In genomic region chr6:42745638-42746451, GRCh38 we compare ENCODE assay signal across 8 cellular contexts. TPM values are rescaled to one million over a fixed set of nuclear protein-coding genes. Genes with fewer than 3 reads are reported as not detected.
A peak's percentile ranks its signal among the peaks of the same experiment; 100 is the strongest.
DNase-seq lines count a peak whose midpoint lies in the region; ATAC-seq and TF ChIP-seq lines count a peak whose summit lies in the region.

Gene TBCC (minus strand): TSS chr6:42746103. CDS start chr6:42746073, 30 bp downstream.

- intact Hi-C loops in activated B cell treated with CpG ODN at 0.5 μM for 24 hours (cut with micrococcal nuclease) = loop anchor here (1.0 to 10.0 kb wide), 14 partner anchors 20 to 1671 kb away; partner anchors contain the start of genes BICRAL, CNPY3, KLC4 and KLHDC3

- TF ChIP-seq CTCF in AG09309 (IDR thresholded peaks at IDR 0.05; ENCODE audit: control insufficient read depth, insufficient read depth, low read depth, low read length, missing control alignments) = no peak
- TF ChIP-seq CTCF in activated B cell treated with CpG ODN at 0.5 μM for 24 hours (IDR thresholded peaks at IDR 0.05) = no peak

- peak within 1 kb of the TSS; percentile 95 for H3K4me3 ChIP-seq in AG09309 (ENCODE audit: control insufficient read depth, low read depth, low read length)

- peak; percentile 96 for DNase-seq in AG09309 (ENCODE audit: low read depth)
- DNase-seq in NCI-H345 (lab: John Stamatoyannopoulos, UW) = peak; percentile 98
- peak; percentile 72 for DNase-seq in activated B cell treated with CpG ODN at 0.5 μM for 24 hours
- DNase-seq in central memory CD4-positive, alpha-beta T cell = peak; percentile 96
- DNase-seq in inferior parietal cortex (ENCODE audit: extremely low spot score) = peak; percentile 98
- peak; percentile 95 for DNase-seq in smooth muscle cell of the brain vasculature (ENCODE audit: low read depth, low spot score)

- H3K27me3 Mint-ChIP-seq in activated B cell treated with CpG ODN at 0.5 μM for 24 hours = no peaks in the 10 kb centered on the region

- H3K27ac Mint-ChIP-seq in activated B cell treated with CpG ODN at 0.5 μM for 24 hours = peak within 1 kb of the TSS; percentile 100

- POLR2A ChIA-PET in activated B cell treated with CpG ODN at 0.5 μM for 24 hours (lab: Charles Lee) = interaction anchor here (0.5 to 11.3 kb wide), 61 partner anchors 9 to 1642 kb away, joined by 3 to 1220 read pairs (median 5); partner anchors contain the start of genes BICRAL, CNPY3, CRIP3 and DNPH1

- H3K4me3 Mint-ChIP-seq in activated B cell treated with CpG ODN at 0.5 μM for 24 hours = peak within 1 kb of the TSS; percentile 100

- no peaks in the 10 kb centered on the region for H3K9me3 Mint-ChIP-seq in activated B cell treated with CpG ODN at 0.5 μM for 24 hours

- CTCF ChIA-PET in activated B cell treated with CpG ODN at 0.5 μM for 24 hours (lab: Charles Lee) = interaction anchor here (1.1 to 2.1 kb wide), 5 partner anchors 19 to 84 kb away, joined by 3 to 10 read pairs (median 4); no protein-coding TSS in a partner anchor

- ATAC-seq in GM19023 (IDR thresholded peaks at IDR 0.05; ENCODE audit: unreplicated experiment) (peak; percentile 76), HG03196 (IDR thresholded peaks at IDR 0.05; ENCODE audit: unreplicated experiment) (peak; percentile 75), activated B cell treated with CpG ODN at 0.5 μM for 24 hours (ENCODE audit: low read depth) (peak; percentile 75)

- peaks cover 12% of the 10 kb centered on the region for H3K36me3 Mint-ChIP-seq in activated B cell treated with CpG ODN at 0.5 μM for 24 hours (ENCODE audit: low read depth)

- peaks cover 32% of the 10 kb centered on the region for H3K4me1 Mint-ChIP-seq in activated B cell treated with CpG ODN at 0.5 μM for 24 hours

RNA-seq across cellular contexts. Expression of gene TBCC, which starts in this region (rescaled TPM):
- 41.5 and 41.7 TPM in 2 replicates for total RNA-seq in activated B cell treated with CpG ODN at 0.5 μM for 24 hours

Comparison
In these comparisons a context has a peak if more than half of its experiments do, and no peak if none do; other contexts are left out.
1. Peak in every context shown above with its lines: DNase-seq, ATAC-seq and H3K4me3 ChIP-seq.